In genomic region chrY:17876767-17877166, GRCh38 we compare ENCODE assay signal across 15 cellular contexts. TPM values are rescaled to one million over a fixed set of nuclear protein-coding genes. Genes with fewer than 3 reads are reported as not detected.
"Had no signal": no experiment of that assay in that cellular context is flagged by ENCODE, and none has a peak within 500 bp of the region (broad histone marks: within the 10 kb centered on the region; RNA-seq: fewer than 3 reads in every experiment).

No MANE protein-coding gene starts in this region.

RNA-seq across cellular contexts. Expression of gene CDY2B, which starts 3.3 kb away (rescaled TPM):
- total RNA-seq: stomach, subcutaneous adipose tissue, suprapubic skin, temporal lobe, thoracic aorta, thyroid gland, tibial nerve, transverse colon, upper lobe of left lung, upper lobe of right lung, ureter, urinary bladder, uterus, vagina had no signal
- polyA plus RNA-seq: stomach, thymus, urinary bladder had no signal
